Comparison of ENCODE assay signal across 16 cellular contexts in genomic region chr11:73318501-73319011, GRCh38. TPM values are rescaled to one million over a fixed set of nuclear protein-coding genes. Genes with fewer than 3 reads are reported as not detected.
A peak's percentile ranks its signal among the peaks of the same experiment; 100 is the strongest.
DNase-seq lines count a peak whose midpoint lies in the region; ATAC-seq and TF ChIP-seq lines count a peak whose summit lies in the region.
"Had no signal": no experiment of that assay in that cellular context is flagged by ENCODE, and none has a peak within 500 bp of the region (broad histone marks: within the 10 kb centered on the region; RNA-seq: fewer than 3 reads in every experiment).

No MANE protein-coding gene starts in this region.

- ATAC-seq in heart right ventricle: no peak
- no peak for ATAC-seq in Right ventricle myocardium inferior
- ATAC-seq in GM21529 (IDR thresholded peaks at IDR 0.05; ENCODE audit: unreplicated experiment): no peak
- ATAC-seq: activated CD8-positive, alpha-beta T cell treated with anti-CD3 and anti-CD28 coated beads, Interleukin-2, amount 10 ng/mL, durations not matched to agents 7 days and 5 days; activated T-helper 17 cell treated with anti-CD3 and anti-CD28 coated beads, Interleukin-2, amount 50 U/mL, for 72 hours had no signal

- no peak for TF ChIP-seq CTCF in heart right ventricle (IDR thresholded peaks at IDR 0.05)
- no peak for TF ChIP-seq CTCF in osteocyte (IDR thresholded peaks at IDR 0.05)
- no peak for TF ChIP-seq CTCF in uterus (IDR thresholded peaks at IDR 0.05)
- no peak for TF ChIP-seq CTCF in hepatocyte (IDR thresholded peaks at IDR 0.05; ENCODE audit: poor library complexity)
- no peak for TF ChIP-seq CTCF in Calu3 (IDR thresholded peaks at IDR 0.05; ENCODE audit: unreplicated experiment)

- H3K27ac Mint-ChIP-seq in osteocyte (ENCODE audit: unreplicated experiment) (peak overlapping the region; percentile 50), Calu3 (ENCODE audit: unreplicated experiment) (no peak overlapping the region)
- H3K27ac Mint-ChIP-seq: activated CD8-positive, alpha-beta T cell treated with anti-CD3 and anti-CD28 coated beads, Interleukin-2, amount 10 ng/mL, durations not matched to agents 7 days and 5 days; activated T-helper 17 cell treated with anti-CD3 and anti-CD28 coated beads, Interleukin-2, amount 50 U/mL, for 72 hours had no signal

- H3K4me1 ChIP-seq in heart right ventricle (peaks cover 71 to 100% (median 99%) of the 10 kb centered on the region in 9 donors), duodenal mucosa (ENCODE audit: control insufficient read depth in 1 of 2, insufficient read depth in 2 of 2, low read length in 2 of 2) (peaks cover 35 to 39% of the 10 kb centered on the region in 2 donors), uterus (peaks cover 34 to 66% of the 10 kb centered on the region in 2 donors), hepatocyte (ENCODE audit: insufficient read depth) (peaks cover 63% of the 10 kb centered on the region)

- no peak overlapping the region for H2AFZ ChIP-seq in hepatocyte
- H2AFZ ChIP-seq: PC-9 had no signal

- no peaks in the 10 kb centered on the region for H3K9me3 Mint-ChIP-seq in osteocyte (ENCODE audit: unreplicated experiment)
- H3K9me3 Mint-ChIP-seq in Calu3 (ENCODE audit: low read depth, unreplicated experiment): no peaks in the 10 kb centered on the region
- H3K9me3 Mint-ChIP-seq: activated T-helper 17 cell treated with anti-CD3 and anti-CD28 coated beads, Interleukin-2, amount 50 U/mL, for 72 hours had no signal

- WGBS in heart right ventricle, 2 donors: 51 to 63% methylated on average over 8 of the region's 8 CpGs
- 76% methylated on average over 8 of the region's 8 CpGs for WGBS in hepatocyte (ENCODE audit: low lambda C conversion rate, missing lambda C conversion rate)

- peaks cover 98% of the 10 kb centered on the region for H3K79me2 ChIP-seq in hepatocyte

- peaks cover 0 to 11% (median 0%) of the 10 kb centered on the region in 9 donors for H3K36me3 ChIP-seq in heart right ventricle
- no peaks in the 10 kb centered on the region for H3K36me3 ChIP-seq in duodenal mucosa (ENCODE audit: control insufficient read depth in 1 of 2, insufficient read depth in 2 of 2, low read length in 2 of 2)
- H3K36me3 ChIP-seq in uterus: no peaks in the 10 kb centered on the region
- H3K36me3 ChIP-seq in hepatocyte (replicated peaks; ENCODE audit: insufficient read depth, low read depth): no peaks in the 10 kb centered on the region
- H3K36me3 ChIP-seq: adrenal gland had no signal

- H3K4me3 Mint-ChIP-seq in osteocyte (ENCODE audit: unreplicated experiment) (no peak overlapping the region), Calu3 (ENCODE audit: low read depth, unreplicated experiment) (no peak overlapping the region)
- H3K4me3 Mint-ChIP-seq: activated CD8-positive, alpha-beta T cell treated with anti-CD3 and anti-CD28 coated beads, Interleukin-2, amount 10 ng/mL, durations not matched to agents 7 days and 5 days; activated T-helper 17 cell treated with anti-CD3 and anti-CD28 coated beads, Interleukin-2, amount 50 U/mL, for 72 hours had no signal

- DNase-seq in heart right ventricle (no peak), Right ventricle myocardium inferior (ENCODE audit: missing footprints) (no peak), osteocyte (ENCODE audit: extremely low spot score, unreplicated experiment) (no peak), uterus (no peak), hepatocyte (ENCODE audit: low spot score) (no peak), Calu3 (no peak)
- DNase-seq: activated CD8-positive, alpha-beta T cell treated with anti-CD3 and anti-CD28 coated beads, Interleukin-2, amount 10 ng/mL, durations not matched to agents 7 days and 5 days; adrenal gland; NCI-H187; NCI-H526 treated with DMSO at 0.1 percent for 48 hours; PC-9; stimulated activated CD4-positive, alpha-beta T cell treated with anti-CD3 and anti-CD28 coated beads, Interleukin-2, amount 100 ng/mL, for 24 hours had no signal

- H3K27me3 Mint-ChIP-seq in osteocyte (ENCODE audit: unreplicated experiment) (no peaks in the 10 kb centered on the region), Calu3 (ENCODE audit: unreplicated experiment) (no peaks in the 10 kb centered on the region)
- H3K27me3 Mint-ChIP-seq: activated T-helper 17 cell treated with anti-CD3 and anti-CD28 coated beads, Interleukin-2, amount 50 U/mL, for 72 hours had no signal

- intact Hi-C loops in heart right ventricle (cut with DNase I): no loop called here
- intact Hi-C loops in Right ventricle myocardium inferior (cut with DNase I): no loop called here
- intact Hi-C loops in uterus (cut with DNase I; ENCODE audit: low total_unique reads): no loop called here
- intact Hi-C loops in Calu3 (cut with micrococcal nuclease; ENCODE audit: unreplicated experiment): no loop called here

- H3K4me2 ChIP-seq in hepatocyte: no peak overlapping the region
- H3K4me2 ChIP-seq: PC-9 had no signal

- H3K27me3 ChIP-seq in heart right ventricle (no peaks in the 10 kb centered on the region), duodenal mucosa (ENCODE audit: control insufficient read depth in 1 of 2, insufficient read depth in 2 of 2, low read length in 2 of 2) (no peaks in the 10 kb centered on the region), uterus (no peaks in the 10 kb centered on the region), hepatocyte (no peaks in the 10 kb centered on the region)
- H3K27me3 ChIP-seq: adrenal gland had no signal

- H4K20me1 ChIP-seq in hepatocyte (ENCODE audit: insufficient read depth, poor library complexity, severe bottlenecking): peaks cover 67% of the 10 kb centered on the region

- peak overlapping the region; percentile 69 to 100 (median 98) for H3K27ac ChIP-seq in heart right ventricle
- H3K27ac ChIP-seq in duodenal mucosa (ENCODE audit: low read depth, low read length): peak overlapping the region; percentile 25
- peak overlapping the region; percentile 91 to 93 for H3K27ac ChIP-seq in uterus
- H3K27ac ChIP-seq in hepatocyte: no peak overlapping the region
- H3K27ac ChIP-seq: PC-9 had no signal

- BruUV-seq in Calu3 (replicated peaks; lab: Mats Ljungman, UMichigan): no TSS peak

- peaks cover 88% of the 10 kb centered on the region for H3K4me1 Mint-ChIP-seq in osteocyte (ENCODE audit: unreplicated experiment)
- peaks cover 17% of the 10 kb centered on the region for H3K4me1 Mint-ChIP-seq in Calu3 (ENCODE audit: low read depth, unreplicated experiment)
- H3K4me1 Mint-ChIP-seq: activated T-helper 17 cell treated with anti-CD3 and anti-CD28 coated beads, Interleukin-2, amount 50 U/mL, for 72 hours had no signal

- no peak overlapping the region for H3K9ac ChIP-seq in duodenal mucosa (ENCODE audit: low read depth in 1 of 2, low read length in 2 of 2)

- H3K9me2 ChIP-seq in hepatocyte (replicated peaks; ENCODE audit: insufficient read depth): no peaks in the 10 kb centered on the region

- CTCF ChIA-PET in Calu3 (lab: Charles Lee): interaction anchor here (0.6 to 1.6 kb wide), 2 partner anchors 11 to 18 kb away, joined by 4 to 6 read pairs; no protein-coding TSS in a partner anchor

- H3K36me3 Mint-ChIP-seq in osteocyte (ENCODE audit: unreplicated experiment) (peaks cover 11% of the 10 kb centered on the region), Calu3 (ENCODE audit: insufficient read depth, unreplicated experiment) (no peaks in the 10 kb centered on the region)

- H3K9me3 ChIP-seq in heart right ventricle: no peaks in the 10 kb centered on the region
- H3K9me3 ChIP-seq in duodenal mucosa (ENCODE audit: control insufficient read depth in 1 of 2, low read length in 2 of 2): no peaks in the 10 kb centered on the region
- no peaks in the 10 kb centered on the region for H3K9me3 ChIP-seq in uterus
- H3K9me3 ChIP-seq in hepatocyte (ENCODE audit: low read depth): no peaks in the 10 kb centered on the region
- H3K9me3 ChIP-seq: adrenal gland had no signal

- no peak overlapping the region for H3K4me3 ChIP-seq in heart right ventricle
- H3K4me3 ChIP-seq in duodenal mucosa (ENCODE audit: low read depth in 1 of 2, low read length in 2 of 2): no peak overlapping the region
- H3K4me3 ChIP-seq in uterus: no peak overlapping the region
- H3K4me3 ChIP-seq in hepatocyte: no peak overlapping the region
- H3K4me3 ChIP-seq: adrenal gland, PC-9 had no signal

- no peak for TF ChIP-seq POLR2A in uterus (IDR thresholded peaks at IDR 0.05)

RNA-seq across cellular contexts. Expression of gene ARHGEF17, which starts 10.5 kb away (rescaled TPM):
- total RNA-seq in heart right ventricle (10 to 100 TPM; 39.2 to 67.4 (median 52.2) TPM), Right ventricle myocardium inferior (57.1 TPM), osteocyte (104 and 105 TPM in 2 replicates), uterus (100 to 1,000 TPM in 1 of 4 donors, 10 to 100 TPM in 3; 17.9 to 174 (median 58.6) TPM), hepatocyte (26.6 and 35.6 TPM in 2 replicates), Calu3 (2022) (22.0 and 22.3 TPM in 2 replicates)
- polyA plus RNA-seq in heart right ventricle (10 to 100 TPM; 38.6 to 44.3 TPM), hepatocyte (30.2 and 36.2 TPM in 2 replicates)

RNA-seq across cellular contexts. Expression of gene P2RY6, which starts 46.4 kb away (rescaled TPM):
- total RNA-seq in heart right ventricle: 10 to 100 TPM in 1 of 10 donors, 1 to 10 TPM in 7, under 1 TPM in 2; 0.83 to 13.0 (median 1.8) TPM
- 1 to 10 TPM; 1.2 to 2.4 TPM for polyA plus RNA-seq in heart right ventricle
- total RNA-seq in Right ventricle myocardium inferior: 2.8 TPM
- total RNA-seq in osteocyte: not detected in 2 replicates
- 1 to 10 TPM in 1 of 4 donors, under 1 TPM in 1, not detected in 2; 0.76 to 1.0 TPM for total RNA-seq in uterus
- 2.6 and 2.9 TPM in 2 replicates for total RNA-seq in hepatocyte
- 8.9 and 9.7 TPM in 2 replicates for polyA plus RNA-seq in hepatocyte
- 0.42 TPM in 1 of 2 replicates, not detected in the other for total RNA-seq in Calu3 (2022)
- total RNA-seq: activated CD8-positive, alpha-beta T cell treated with anti-CD3 and anti-CD28 coated beads, Interleukin-2, amount 10 ng/mL, durations not matched to agents 7 days and 5 days; activated T-helper 17 cell treated with anti-CD3 and anti-CD28 coated beads, Interleukin-2, amount 50 U/mL, for 72 hours; H1 had no signal

RNA-seq across cellular contexts. Expression of gene RELT, which starts 57.6 kb away (rescaled TPM):
- 1 to 10 TPM; 1.0 to 9.2 (median 2.7) TPM for total RNA-seq in heart right ventricle
- 1 to 10 TPM; 2.0 to 5.6 TPM for polyA plus RNA-seq in heart right ventricle
- 2.3 TPM for total RNA-seq in Right ventricle myocardium inferior
- 3.3 and 4.1 TPM in 2 replicates for total RNA-seq in osteocyte
- 1 to 10 TPM in 2 of 4 donors, under 1 TPM in 1, not detected in 1; 0.29 to 5.8 (median 3.3) TPM for total RNA-seq in uterus
- 2.3 and 3.4 TPM in 2 replicates for total RNA-seq in hepatocyte
- 1.6 and 2.7 TPM in 2 replicates for polyA plus RNA-seq in hepatocyte
- 11.8 and 12.2 TPM in 2 replicates for total RNA-seq in Calu3 (2022)
